Comparison of ENCODE assay signal across 16 cellular contexts in the genomic region with DNA sequence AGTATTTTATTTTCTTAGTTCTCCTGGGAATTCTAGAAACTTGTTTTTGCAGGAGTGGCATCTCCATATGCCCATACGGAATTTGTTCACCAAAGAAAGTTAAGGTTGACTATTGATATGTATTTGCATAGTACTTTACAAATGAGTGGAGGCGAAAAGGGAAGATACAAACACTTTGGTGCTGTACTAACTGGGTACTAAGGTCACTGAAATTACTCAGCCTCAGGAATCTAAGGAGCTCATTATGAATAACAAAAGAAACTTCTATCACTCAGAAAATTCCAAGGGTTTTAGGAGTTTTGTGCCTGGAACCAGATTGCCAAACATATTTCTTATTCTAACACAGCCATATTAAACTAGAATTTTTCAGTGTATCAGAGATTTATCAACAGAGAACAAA. TPM values are rescaled to one million over a fixed set of nuclear protein-coding genes. Genes with fewer than 3 reads are reported as not detected.
DNase-seq lines count a peak whose midpoint lies in the region; ATAC-seq and TF ChIP-seq lines count a peak whose summit lies in the region.
"Had no signal": no experiment of that assay in that cellular context is flagged by ENCODE, and none has a peak within 500 bp of the region (broad histone marks: within the 10 kb centered on the region; RNA-seq: fewer than 3 reads in every experiment).

No MANE protein-coding gene starts in this region.

- H3K9me3 Mint-ChIP-seq in stimulated activated naive B cell treated with anti-CD40 and anti-IgM and Interleukin-4, amounts not matched to agents 10 μg/mL and 1 μg/mL and 100 μg/mL, for 72 hours: peaks cover 0 to 2% of the 10 kb centered on the region in 2 donors
- H3K9me3 Mint-ChIP-seq: activated T-helper 17 cell treated with anti-CD3 and anti-CD28 coated beads, Interleukin-2, amount 50 U/mL, for 72 hours had no signal

- H3K4me3 ChIP-seq in fibroblast of mammary gland (ENCODE audit: control insufficient read depth, low read depth, low read length) (no peak overlapping the region), stomach (no peak overlapping the region), vagina (no peak overlapping the region)
- H3K4me3 ChIP-seq: SK-N-MC had no signal

- H3K27me3 Mint-ChIP-seq in stimulated activated naive B cell treated with anti-CD40 and anti-IgM and Interleukin-4, amounts not matched to agents 10 μg/mL and 1 μg/mL and 100 μg/mL, for 72 hours: peaks cover 0 to 10% of the 10 kb centered on the region in 2 donors

- 46 to 61% (median 51%) methylated on average over 2 of the region's 2 CpGs for WGBS in stomach, 5 donors

- TF ChIP-seq POLR2A in stomach (IDR thresholded peaks at IDR 0.05) (no peak), vagina (IDR thresholded peaks at IDR 0.05) (no peak)

- DNase-seq in fibroblast of mammary gland (ENCODE audit: low read depth): peak; percentile 1
- no peak for DNase-seq in stimulated activated naive B cell treated with anti-CD40 and anti-IgM and Interleukin-4, amounts not matched to agents 10 μg/mL and 1 μg/mL and 100 μg/mL, for 72 hours
- DNase-seq in stomach: no peak
- DNase-seq in NCI-H2029 (lab: John Stamatoyannopoulos, UW): no peak
- DNase-seq in AG08396 (ENCODE audit: low spot score): no peak
- no peak for DNase-seq in vagina (ENCODE audit: extremely low spot score in 2 of 2)
- DNase-seq: activated CD4-positive, alpha-beta T cell treated with anti-CD3 and anti-CD28 coated beads for 48 hours; left ventricle myocardium inferior; NCI-H1048; NCI-H526 treated with DMSO at 0.1 percent for 48 hours; stimulated activated CD4-positive, alpha-beta T cell treated with anti-CD3 and anti-CD28 coated beads, Interleukin-2, amount 100 ng/mL, for 48 hours had no signal

- no peak overlapping the region for H3K27ac ChIP-seq in stomach
- H3K27ac ChIP-seq in vagina: no peak overlapping the region
- H3K27ac ChIP-seq: left ventricle myocardium inferior, parathyroid adenoma, SK-N-MC had no signal

- TF ChIP-seq EP300 in stomach (IDR thresholded peaks at IDR 0.05): no peak

- peak; percentile 56 for ATAC-seq in GM21619 (IDR thresholded peaks at IDR 0.05; ENCODE audit: unreplicated experiment)
- ATAC-seq in HG03432 (IDR thresholded peaks at IDR 0.05; ENCODE audit: unreplicated experiment): peak; percentile 42
- ATAC-seq in stimulated activated naive B cell treated with anti-CD40 and anti-IgM and Interleukin-4, amounts not matched to agents 10 μg/mL and 1 μg/mL and 100 μg/mL, for 72 hours (replicated peaks): peak; percentile 36 to 64

- H3K4me1 ChIP-seq in stomach (peaks cover 0 to 5% (median 0%) of the 10 kb centered on the region in 4 donors), vagina (no peaks in the 10 kb centered on the region)
- H3K4me1 ChIP-seq: left ventricle myocardium inferior, parathyroid adenoma had no signal

- no peaks in the 10 kb centered on the region for H3K36me3 Mint-ChIP-seq in stimulated activated naive B cell treated with anti-CD40 and anti-IgM and Interleukin-4, amounts not matched to agents 10 μg/mL and 1 μg/mL and 100 μg/mL, for 72 hours

- H3K27ac Mint-ChIP-seq in stimulated activated naive B cell treated with anti-CD40 and anti-IgM and Interleukin-4, amounts not matched to agents 10 μg/mL and 1 μg/mL and 100 μg/mL, for 72 hours: no peak overlapping the region
- H3K27ac Mint-ChIP-seq: activated T-helper 17 cell treated with anti-CD3 and anti-CD28 coated beads, Interleukin-2, amount 50 U/mL, for 72 hours had no signal

- H3K9me3 ChIP-seq in stomach: no peaks in the 10 kb centered on the region
- H3K9me3 ChIP-seq in vagina: no peaks in the 10 kb centered on the region
- H3K9me3 ChIP-seq: left ventricle myocardium inferior had no signal

- intact Hi-C loops in stomach (cut with DNase I; ENCODE audit: low total_unique reads): loop anchor here (5.0 kb wide), 1 partner anchor 104 kb away; no protein-coding TSS in a partner anchor
- intact Hi-C loops in vagina (cut with DNase I): loop anchor here (5.0 kb wide), 1 partner anchor 104 kb away; no protein-coding TSS in a partner anchor

- H3K36me3 ChIP-seq in stomach (no peaks in the 10 kb centered on the region), vagina (no peaks in the 10 kb centered on the region)
- H3K36me3 ChIP-seq: left ventricle myocardium inferior had no signal

- no peak overlapping the region for H3K4me3 Mint-ChIP-seq in stimulated activated naive B cell treated with anti-CD40 and anti-IgM and Interleukin-4, amounts not matched to agents 10 μg/mL and 1 μg/mL and 100 μg/mL, for 72 hours
- H3K4me3 Mint-ChIP-seq: activated T-helper 17 cell treated with anti-CD3 and anti-CD28 coated beads, Interleukin-2, amount 50 U/mL, for 72 hours had no signal

- peaks cover 4 to 22% of the 10 kb centered on the region in 2 donors for H3K4me1 Mint-ChIP-seq in stimulated activated naive B cell treated with anti-CD40 and anti-IgM and Interleukin-4, amounts not matched to agents 10 μg/mL and 1 μg/mL and 100 μg/mL, for 72 hours
- H3K4me1 Mint-ChIP-seq: activated T-helper 17 cell treated with anti-CD3 and anti-CD28 coated beads, Interleukin-2, amount 50 U/mL, for 72 hours had no signal

- TF ChIP-seq CTCF in fibroblast of mammary gland (conservative IDR thresholded peaks at IDR 0.05; ENCODE audit: control insufficient read depth, insufficient read depth, low read depth, low read length): no peak
- no peak for TF ChIP-seq CTCF in stomach (IDR thresholded peaks at IDR 0.05)
- TF ChIP-seq CTCF in vagina (IDR thresholded peaks at IDR 0.05): no peak

- no peaks in the 10 kb centered on the region for H3K27me3 ChIP-seq in stomach
- no peaks in the 10 kb centered on the region for H3K27me3 ChIP-seq in vagina

RNA-seq across cellular contexts. Expression of a gene that starts 27.4 kb away (rescaled TPM):
- 1 to 10 TPM in 1 of 5 donors, not detected in 4; 1.5 TPM for total RNA-seq in stomach
- 10 to 100 TPM in 1 of 3 donors, not detected in 2; 80.3 TPM for polyA plus RNA-seq in stomach
- total RNA-seq in vagina: 40.8 TPM
- total RNA-seq: activated T-helper 17 cell treated with anti-CD3 and anti-CD28 coated beads, Interleukin-2, amount 50 U/mL, for 72 hours; left ventricle myocardium inferior had no signal

Comparison
In these comparisons a context has a peak if more than half of its experiments do, and no peak if none do; other contexts are left out.
1. RNA of a gene that starts 27.4 kb away (total RNA-seq): 40.8 TPM in vagina (single experiment); 1.5 TPM in stomach; every median in the first group is over 10 times any median in the second.
2. Peak in every context shown above with its lines, with median percentiles within 50 percentile points of each other: ATAC-seq.